Comparison of ENCODE assay signal across 17 cellular contexts in genomic region chr10:10038358-10038757, GRCh38.
"Had no signal": no experiment of that assay in that cellular context is flagged by ENCODE, and none has a peak within 500 bp of the region (broad histone marks: within the 10 kb centered on the region; RNA-seq: fewer than 3 reads in every experiment).

No MANE protein-coding gene starts in this region.

- DNase-seq: effector memory CD8-positive, alpha-beta T cell; foreskin keratinocyte; heart left ventricle; hippocampal formation; kidney glomerular epithelial cell; mucosa of descending colon; natural killer cell; posterior cingulate gyrus; stimulated activated CD4-positive, alpha-beta T cell treated with anti-CD3 and anti-CD28 coated beads, Interleukin-2, amount 100 ng/mL, for 24 hours; stimulated activated CD4-positive, alpha-beta T cell treated with anti-CD3 and anti-CD28 coated beads, Interleukin-4, amount 100 ng/mL, for 4 hours; stimulated activated naive B cell treated with anti-CD40 and anti-IgM and Interleukin-4, amounts not matched to agents 10 μg/mL and 1 μg/mL and 100 μg/mL, for 72 hours; stimulated activated naive CD8-positive, alpha-beta T cell treated with anti-CD3 and anti-CD28 coated beads, Interleukin-15, amount 100 ng/mL, for 72 hours; testis; transverse colon had no signal

- H3K36me3 ChIP-seq: esophagus muscularis mucosa, heart left ventricle, transverse colon had no signal

- H3K27me3 ChIP-seq: esophagus muscularis mucosa, foreskin keratinocyte, heart left ventricle, testis, transverse colon had no signal

- H3K9me3 ChIP-seq: esophagus muscularis mucosa, heart left ventricle, mucosa of descending colon, testis, transverse colon had no signal

- H3K4me3 ChIP-seq: esophagus muscularis mucosa, heart left ventricle, mucosa of descending colon, testis, transverse colon had no signal

- H3K4me1 ChIP-seq: esophagus muscularis mucosa, foreskin keratinocyte, heart left ventricle, testis, transverse colon had no signal

- ATAC-seq: effector memory CD8-positive, alpha-beta T cell; foreskin keratinocyte; heart left ventricle; mucosa of descending colon; natural killer cell; sciatic nerve; stimulated activated naive B cell treated with anti-CD40 and anti-IgM and Interleukin-4, amounts not matched to agents 10 μg/mL and 1 μg/mL and 100 μg/mL, for 72 hours; stimulated activated naive CD8-positive, alpha-beta T cell treated with anti-CD3 and anti-CD28 coated beads, Interleukin-15, amount 100 ng/mL, for 72 hours had no signal

- H3K27ac ChIP-seq: epithelial cell of prostate, esophagus muscularis mucosa, foreskin keratinocyte, heart left ventricle, testis, transverse colon had no signal
